Comparison of ENCODE assay signal across 8 cellular contexts in the genomic region with DNA sequence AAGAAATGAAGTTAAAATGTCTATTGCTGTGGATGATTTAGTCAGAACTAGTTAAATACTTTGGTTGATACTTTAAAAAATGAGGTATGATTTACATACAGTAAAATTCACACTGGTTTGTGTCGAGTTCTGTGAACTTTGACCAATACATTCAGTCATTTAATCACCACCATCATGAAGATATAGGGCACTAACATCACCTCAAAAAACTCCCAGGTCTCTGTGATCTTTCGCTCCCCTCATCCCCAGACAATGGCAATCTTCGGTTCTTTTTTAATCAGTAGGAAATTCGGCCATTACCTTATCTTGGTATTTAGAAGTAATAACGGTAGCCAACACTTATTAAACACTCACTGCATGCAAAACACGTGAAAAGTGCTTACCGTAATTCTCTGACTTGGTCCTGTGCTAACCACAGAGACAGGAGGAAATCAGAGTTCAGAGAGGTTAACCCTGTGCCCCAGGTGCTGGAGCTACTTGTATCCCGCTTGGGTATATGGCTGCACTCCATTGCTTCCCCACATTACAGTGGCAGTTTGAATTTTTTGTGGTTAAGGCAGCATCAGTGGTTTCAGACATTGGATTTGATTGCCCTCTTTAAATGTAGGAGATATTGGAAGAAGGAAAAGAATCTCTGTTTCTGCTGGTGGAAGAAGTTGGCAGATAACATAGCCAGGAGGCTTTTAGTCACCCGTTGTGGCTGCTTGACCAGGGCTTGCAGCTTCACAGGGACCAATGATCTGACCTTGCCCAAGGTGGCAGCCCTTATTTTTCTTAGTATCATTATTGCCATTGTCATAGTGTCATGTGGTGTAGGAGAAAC. TPM values are rescaled to one million over a fixed set of nuclear protein-coding genes. Genes with fewer than 3 reads are reported as not detected.
DNase-seq lines count a peak whose midpoint lies in the region; ATAC-seq and TF ChIP-seq lines count a peak whose summit lies in the region.

No MANE protein-coding gene starts in this region.

- WGBS in thyroid gland, 2 donors = 82 to 83% methylated on average over 9 of the region's 9 CpGs

- intact Hi-C loops in left ventricle myocardium inferior (cut with micrococcal nuclease) (no loop called here), Right ventricle myocardium inferior (cut with DNase I) (loop anchor here (5.0 kb wide), 3 partner anchors 143 to 287 kb away; no protein-coding TSS in a partner anchor), thyroid gland (cut with DNase I) (no loop called here)

- no peaks in the 10 kb centered on the region for H3K27me3 ChIP-seq in left ventricle myocardium inferior (ENCODE audit: low read depth)
- no peaks in the 10 kb centered on the region for H3K27me3 ChIP-seq in subcutaneous abdominal adipose tissue (ENCODE audit: control insufficient read depth in 5 of 5, insufficient read depth in 4 of 5, low read length in 5 of 5)
- no peaks in the 10 kb centered on the region for H3K27me3 ChIP-seq in thyroid gland

- H3K9ac ChIP-seq in subcutaneous abdominal adipose tissue (ENCODE audit: low read length in 5 of 5) = peak overlapping the region in 4 of 5 donors; percentile 1 to 42 (median 22)

- peak overlapping the region; percentile 92 for H3K4me3 ChIP-seq in left ventricle myocardium inferior
- peak overlapping the region in 2 of 5 donors; percentile 17 to 31 for H3K4me3 ChIP-seq in subcutaneous abdominal adipose tissue (ENCODE audit: low read depth in 1 of 5, low read length in 5 of 5)
- no peak overlapping the region for H3K4me3 ChIP-seq in thyroid gland (replicated peaks in 1 of 3)

- no peaks in the 10 kb centered on the region for H3K9me3 ChIP-seq in left ventricle myocardium inferior (replicated peaks)
- no peaks in the 10 kb centered on the region for H3K9me3 ChIP-seq in subcutaneous abdominal adipose tissue (ENCODE audit: control insufficient read depth in 5 of 5, low read length in 5 of 5)
- no peaks in the 10 kb centered on the region for H3K9me3 ChIP-seq in thyroid gland

- H3K9me3 Mint-ChIP-seq in activated naive CD4-positive, alpha-beta T cell treated with anti-CD3 and anti-CD28 coated beads, Interleukin-2, amount 50 U/mL, for 72 hours = no peaks in the 10 kb centered on the region

- no peak for ATAC-seq in Right ventricle myocardium inferior
- peak; percentile 38 for ATAC-seq in HG03097 (IDR thresholded peaks at IDR 0.05; ENCODE audit: low FRiP score, unreplicated experiment)
- ATAC-seq in activated naive CD4-positive, alpha-beta T cell treated with anti-CD3 and anti-CD28 coated beads, Interleukin-2, amount 50 U/mL, for 72 hours = peak; percentile 55 to 57

- TF ChIP-seq POLR2A in thyroid gland (IDR thresholded peaks at IDR 0.05) = no peak

- H3K36me3 Mint-ChIP-seq in activated naive CD4-positive, alpha-beta T cell treated with anti-CD3 and anti-CD28 coated beads, Interleukin-2, amount 50 U/mL, for 72 hours = peaks cover 9 to 25% of the 10 kb centered on the region in 2 donors

- H3K36me3 ChIP-seq in left ventricle myocardium inferior = no peaks in the 10 kb centered on the region
- H3K36me3 ChIP-seq in subcutaneous abdominal adipose tissue (ENCODE audit: control insufficient read depth in 5 of 5, insufficient read depth in 5 of 5, low read length in 5 of 5) = no peaks in the 10 kb centered on the region
- H3K36me3 ChIP-seq in thyroid gland = no peaks in the 10 kb centered on the region

- H3K4me1 ChIP-seq in left ventricle myocardium inferior (peaks cover 92% of the 10 kb centered on the region), subcutaneous abdominal adipose tissue (ENCODE audit: control insufficient read depth in 5 of 5, insufficient read depth in 5 of 5, low read length in 5 of 5) (peaks cover 3 to 56% (median 48%) of the 10 kb centered on the region in 5 donors), thyroid gland (peaks cover 4 to 6% of the 10 kb centered on the region in 2 donors)

- peak overlapping the region; percentile 88 to 98 for H3K27ac Mint-ChIP-seq in activated naive CD4-positive, alpha-beta T cell treated with anti-CD3 and anti-CD28 coated beads, Interleukin-2, amount 50 U/mL, for 72 hours

- peak overlapping the region; percentile 96 for H3K27ac ChIP-seq in left ventricle myocardium inferior (replicated peaks)
- H3K27ac ChIP-seq in subcutaneous abdominal adipose tissue (ENCODE audit: low read depth, low read length) = no peak overlapping the region
- H3K27ac ChIP-seq in thyroid gland = no peak overlapping the region

- DNase-seq in left ventricle myocardium inferior (no peak), Right ventricle myocardium inferior (ENCODE audit: missing footprints) (no peak), thyroid gland (no peak)
- no peak for DNase-seq in activated naive CD4-positive, alpha-beta T cell treated with anti-CD3 and anti-CD28 coated beads, Interleukin-2, amount 50 U/mL, for 72 hours (ENCODE audit: low spot score in 2 of 2)
- DNase-seq in activated CD8-positive, alpha-beta memory T cell treated with anti-CD3 and anti-CD28 coated beads, Interleukin-2, amount 50 U/mL, for 4 hours = no peak
- no peak for DNase-seq in effector CD8-positive, alpha-beta T cell (lab: John Stamatoyannopoulos, UW)

- TF ChIP-seq CTCF in left ventricle myocardium inferior (IDR thresholded peaks at IDR 0.05; ENCODE audit: borderline replicate concordance) (no peak), thyroid gland (IDR thresholded peaks at IDR 0.05) (no peak)

RNA-seq across cellular contexts. Expression of a gene that starts 4.2 kb away (rescaled TPM):
- total RNA-seq in left ventricle myocardium inferior (48.1 TPM), Right ventricle myocardium inferior (72.9 TPM), thyroid gland (10 to 100 TPM in 2 of 4 donors, 1 to 10 TPM in 2; 6.3 to 15.3 (median 9.3) TPM)
- 10 to 100 TPM; 17.8 to 20.5 TPM for total RNA-seq in activated naive CD4-positive, alpha-beta T cell treated with anti-CD3 and anti-CD28 coated beads, Interleukin-2, amount 50 U/mL, for 72 hours
